ENCODE assay signal across 8 cellular contexts in the genomic region with DNA sequence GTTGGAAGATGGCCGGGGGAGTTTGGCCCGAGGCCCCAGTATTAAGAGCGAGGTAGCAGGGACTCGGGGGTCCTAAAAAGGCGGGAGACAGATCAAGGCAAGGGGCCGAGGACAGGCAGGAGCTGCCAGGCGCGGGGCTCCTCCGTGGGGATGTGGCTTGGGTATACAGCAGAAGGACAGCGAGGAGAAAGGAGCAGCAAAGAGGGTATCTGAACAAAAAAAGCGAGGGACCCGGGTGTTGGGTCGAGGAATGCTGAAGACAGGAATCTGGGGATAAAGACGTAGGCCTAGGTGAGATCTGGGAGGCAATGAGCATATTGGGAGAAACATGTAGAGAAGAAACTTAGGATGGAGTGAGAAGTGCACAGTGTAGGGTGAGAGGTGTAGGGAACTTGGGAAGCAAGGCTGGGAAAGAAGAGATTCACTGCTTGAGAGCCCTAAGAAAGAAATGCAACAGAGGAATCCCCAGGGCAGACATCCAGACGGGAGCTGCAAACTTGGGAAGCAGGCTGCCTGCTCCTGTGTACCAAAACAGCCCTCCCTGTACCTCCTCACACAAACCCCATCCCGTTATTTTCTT. TPM values are rescaled to one million over a fixed set of nuclear protein-coding genes. Genes with fewer than 3 reads are reported as not detected.
DNase-seq lines count a peak whose midpoint lies in the region; ATAC-seq, FAIRE-seq and TF ChIP-seq lines count a peak whose summit lies in the region.

No MANE protein-coding gene starts in this region.

- H3F3A ChIP-seq in DOHH2 (ENCODE audit: control insufficient read depth, insufficient read depth) (peaks cover 8% of the 10 kb centered on the region; the same call in 1 of the 2 replicates), OCI-LY1 (ENCODE audit: insufficient read depth, low read length) (no peaks in the 10 kb centered on the region)

- H2BK5ac ChIP-seq in H1 (ENCODE audit: low read depth, low read length) = peak overlapping the region; percentile 92

- no peak for FAIRE-seq in H1 (lab: Jason Lieb, UNC)
- no peak for FAIRE-seq in GM12892 (lab: Jason Lieb, UNC)

- H3K9me2 ChIP-seq in DOHH2 (replicated peaks; ENCODE audit: control insufficient read depth, low read length) (no peaks in the 10 kb centered on the region), OCI-LY1 (ENCODE audit: low read depth, low read length) (no peaks in the 10 kb centered on the region)

- H3K27ac ChIP-seq in DOHH2 (ENCODE audit: low read depth, low read length) (no peak overlapping the region), OCI-LY1 (ENCODE audit: low read depth, low read length, poor library complexity, severe bottlenecking) (no peak overlapping the region), H1 (ENCODE audit: low read depth, low read length) (peak overlapping the region; percentile 62), aorta (ENCODE audit: low read depth in 1 of 2, low read length in 2 of 2) (peak overlapping the region; percentile 5 to 73)

- peak overlapping the region; percentile 82 for H4K5ac ChIP-seq in H1 (ENCODE audit: insufficient read length, low read depth, low read length)

- peak overlapping the region; percentile 92; the same call in 1 of the 2 replicates for H2BK12ac ChIP-seq in H1 (ENCODE audit: low read depth, low read length)

- no peak overlapping the region for H2BK20ac ChIP-seq in H1 (ENCODE audit: low read length)

- no peak overlapping the region for H3K23ac ChIP-seq in H1 (ENCODE audit: insufficient read length)

- TF ChIP-seq CTCF in DOHH2 (IDR thresholded peaks at IDR 0.05; ENCODE audit: low read depth, low read length, poor library complexity, severe bottlenecking) = no peak
- TF ChIP-seq CTCF in OCI-LY1 (IDR thresholded peaks at IDR 0.05; ENCODE audit: low read length) = no peak
- TF ChIP-seq CTCF in H1 (IDR thresholded peaks at IDR 0.05; ENCODE audit: control extremely low read depth in 1 of 3, insufficient read depth in 1 of 3, low read depth in 1 of 3, low read length in 3 of 3) = no peak
- no peak for TF ChIP-seq CTCF in mucosa of descending colon (IDR thresholded peaks at IDR 0.05)

- CTCF ChIA-PET in H1 (lab: Charles Lee; ENCODE audit: partially characterized antibody) = interaction anchor here (0.7 to 4.0 kb wide), 5 partner anchors 12 to 269 kb away, joined by 3 to 20 read pairs (median 5); no protein-coding TSS in a partner anchor

- H2AFZ ChIP-seq in OCI-LY1 (ENCODE audit: low read length) (0 out of 2 replicates have a peak overlapping the region, but pooled peaks have one; percentile 60), H1 (ENCODE audit: low read length) (peak overlapping the region; percentile 10)

- no peak for DNase-seq in H1 (ENCODE audit: low read depth in 1 of 2, low spot score in 2 of 2)
- DNase-seq in mucosa of descending colon = no peak
- DNase-seq in aorta = no peak
- DNase-seq in NCI-H226 = no peak
- DNase-seq in GM12892 (ENCODE audit: insufficient read length) = no peak

- intact Hi-C loops in mucosa of descending colon (cut with DNase I, micrococcal nuclease) = no loop called here
- intact Hi-C loops in aorta (cut with DNase I) = loop anchor here in 1 of 2 donors (10.0 kb wide), 1 partner anchor 97 kb away; the partner anchor contains the start of gene PA2G4

- peak overlapping the region; percentile 88 for H3K56ac ChIP-seq in H1 (replicated peaks; ENCODE audit: insufficient read length, low read depth, low read length)

- peaks cover 9% of the 10 kb centered on the region for H3K23me2 ChIP-seq in H1 (ENCODE audit: low read depth, low read length)

- 7% methylated on average over 11 of the region's 16 CpGs; no CpG with 5 or more reads in 1 of the 2 experiments for WGBS in H1 (ENCODE audit: extremely low coverage in 1 of 2, insufficient coverage in 1 of 2, insufficient read length in 1 of 2, insufficient replicate concordance in 2 of 2, low coverage in 1 of 2, low lambda C conversion rate in 2 of 2, missing lambda C conversion rate in 1 of 2), 2 experiments
- 1% methylated on average over 16 of the region's 16 CpGs for WGBS in aorta, 2 donors

- TF ChIP-seq POLR2A in H1 (IDR thresholded peaks at IDR 0.05; ENCODE audit: control extremely low read depth in 1 of 2, low read depth in 2 of 2, low read length in 2 of 2) (peak; percentile 43 to 63), GM12892 (IDR thresholded peaks at IDR 0.05; ENCODE audit: low read depth, low read length) (no peak)

- no peak for TF ChIP-seq EP300 in H1 (IDR thresholded peaks at IDR 0.05; ENCODE audit: borderline replicate concordance in 1 of 2, low read depth in 2 of 2, low read length in 2 of 2)

- H4K8ac ChIP-seq in H1 (ENCODE audit: extremely low read depth, insufficient read depth, low read length) = peak overlapping the region; percentile 88

- 0 out of 2 replicates have a peak, but pooled peaks cover 2% of the 10 kb centered on the region for H3K79me1 ChIP-seq in H1 (ENCODE audit: low read depth, low read length)

- no peak for TF ChIP-seq RAD21 in H1 (IDR thresholded peaks at IDR 0.05 in 1 of 2, conservative IDR thresholded peaks at IDR 0.05 in 1 of 2; ENCODE audit: low read depth in 2 of 2, low read length in 2 of 2)

- ATAC-seq in GM21737 (IDR thresholded peaks at IDR 0.05; ENCODE audit: unreplicated experiment) (peak; percentile 19), mucosa of descending colon (peak; percentile 1), aorta (ENCODE audit: low FRiP score) (no peak)

- no peak overlapping the region for H4K91ac ChIP-seq in H1 (replicated peaks; ENCODE audit: insufficient read length, low read length)

- no peaks in the 10 kb centered on the region for H3K9me3 ChIP-seq in DOHH2 (ENCODE audit: control insufficient read depth, insufficient read depth, low read length)
- H3K9me3 ChIP-seq in OCI-LY1 (ENCODE audit: low read length) = no peaks in the 10 kb centered on the region
- no peaks in the 10 kb centered on the region for H3K9me3 ChIP-seq in H1 (ENCODE audit: insufficient read depth in 2 of 2, low read depth in 1 of 2, low read length in 1 of 2)
- no peaks in the 10 kb centered on the region for H3K9me3 ChIP-seq in mucosa of descending colon
- no peaks in the 10 kb centered on the region for H3K9me3 ChIP-seq in aorta (ENCODE audit: control insufficient read depth, low read length)

- H3K4ac ChIP-seq in H1 (replicated peaks; ENCODE audit: insufficient read length, low read depth, low read length) = no peak overlapping the region

- H3K27me3 ChIP-seq in DOHH2 (ENCODE audit: control insufficient read depth, low read length) = no peaks in the 10 kb centered on the region
- H3K27me3 ChIP-seq in OCI-LY1 (ENCODE audit: insufficient read depth, low read length) = no peaks in the 10 kb centered on the region
- no peaks in the 10 kb centered on the region for H3K27me3 ChIP-seq in H1 (replicated peaks in 1 of 4; ENCODE audit: control insufficient read depth in 3 of 4, extremely low read depth in 1 of 4, insufficient read depth in 3 of 4, low read length in 3 of 4)
- no peaks in the 10 kb centered on the region for H3K27me3 ChIP-seq in aorta (ENCODE audit: control insufficient read depth in 1 of 2, insufficient read depth in 2 of 2, low read length in 1 of 2)

- peak overlapping the region; percentile 93 for H3K18ac ChIP-seq in H1 (ENCODE audit: extremely low read depth, low read length)

- peak overlapping the region; percentile 65 for H3K9ac ChIP-seq in OCI-LY1 (ENCODE audit: low read length)
- peak overlapping the region; percentile 56 to 91 (median 76) for H3K9ac ChIP-seq in H1 (replicated peaks in 1 of 4; ENCODE audit: extremely low read depth in 1 of 4, low read depth in 3 of 4, low read length in 3 of 4)

- POLR2A ChIA-PET in H1 (lab: Charles Lee; ENCODE audit: partially characterized antibody) = interaction anchor here (0.6 to 6.9 kb wide), 15 partner anchors 9 to 261 kb away, joined by 3 to 82 read pairs (median 4); partner anchors contain the start of genes ERBB3, IKZF4, RAB5B and RPL41

- H3K4me3 ChIP-seq in DOHH2 (ENCODE audit: low read length) (peak overlapping the region; percentile 89), OCI-LY1 (ENCODE audit: low read depth, low read length, poor library complexity, severe bottlenecking) (peak overlapping the region; percentile 75), H1 (ENCODE audit: extremely low read depth in 1 of 4, insufficient read depth in 2 of 4, low read depth in 3 of 4, low read length in 4 of 4) (peak overlapping the region; percentile 52 to 90 (median 83)), mucosa of descending colon (peak overlapping the region; percentile 63), aorta (ENCODE audit: low read length in 2 of 2) (peak overlapping the region; percentile 78 to 100)

- H3K36me3 ChIP-seq in DOHH2 (ENCODE audit: control insufficient read depth, low read length) (no peaks in the 10 kb centered on the region), OCI-LY1 (ENCODE audit: insufficient read depth, low read length) (no peaks in the 10 kb centered on the region), H1 (ENCODE audit: control insufficient read depth in 2 of 4, insufficient read depth in 4 of 4, low read length in 3 of 4) (peaks cover 0 to 7% (median 1%) of the 10 kb centered on the region in 4 experiments; a peak in 2 of 8 replicates), mucosa of descending colon (ENCODE audit: low read depth) (no peaks in the 10 kb centered on the region), aorta (ENCODE audit: control insufficient read depth in 1 of 2, insufficient read depth in 2 of 2, low read length in 1 of 2) (peaks cover 0 to 2% of the 10 kb centered on the region in 2 donors)

- H3K4me1 ChIP-seq in DOHH2 (ENCODE audit: control insufficient read depth, low read length) (peaks cover 10% of the 10 kb centered on the region), OCI-LY1 (ENCODE audit: insufficient read depth, low read length, severe bottlenecking) (peaks cover 12% of the 10 kb centered on the region), H1 (replicated peaks in 1 of 4; ENCODE audit: control insufficient read depth in 3 of 4, insufficient read depth in 4 of 4, low read length in 3 of 4) (peaks cover 0 to 4% (median 2%) of the 10 kb centered on the region in 4 experiments; a peak in 3 of 7 replicates), mucosa of descending colon (ENCODE audit: low read depth) (no peaks in the 10 kb centered on the region), aorta (ENCODE audit: control insufficient read depth in 1 of 2, insufficient read depth in 2 of 2, low read length in 2 of 2) (no peaks in the 10 kb centered on the region)

- no peak overlapping the region for H3K14ac ChIP-seq in H1 (ENCODE audit: insufficient read length)

- H3K4me2 ChIP-seq in DOHH2 (ENCODE audit: low read length) (peak overlapping the region; percentile 95), OCI-LY1 (ENCODE audit: low read length) (peak overlapping the region; percentile 80), H1 (ENCODE audit: insufficient read depth in 1 of 2, low read depth in 2 of 2, low read length in 2 of 2) (peak overlapping the region; percentile 81 to 84)

- H2BK15ac ChIP-seq in H1 (ENCODE audit: low read length) = peak overlapping the region; percentile 92; the same call in 1 of the 2 replicates

- H3K79me2 ChIP-seq in DOHH2 (ENCODE audit: control insufficient read depth, low read length) (0 out of 2 replicates have a peak, but pooled peaks cover 3% of the 10 kb centered on the region), OCI-LY1 (ENCODE audit: insufficient read depth, low read length) (no peaks in the 10 kb centered on the region), H1 (ENCODE audit: control insufficient read depth in 1 of 2, insufficient read depth in 2 of 2, low read length in 2 of 2) (no peaks in the 10 kb centered on the region)

- H2BK120ac ChIP-seq in H1 (replicated peaks; ENCODE audit: low read depth, low read length) = no peak overlapping the region

- H4K20me1 ChIP-seq in DOHH2 (ENCODE audit: control insufficient read depth, insufficient read depth, low read depth, low read length) (no peaks in the 10 kb centered on the region), OCI-LY1 (ENCODE audit: insufficient read depth, low read length) (no peaks in the 10 kb centered on the region), H1 (replicated peaks in 1 of 2; ENCODE audit: control insufficient read depth in 1 of 2, insufficient read depth in 2 of 2, low read length in 2 of 2) (no peaks in the 10 kb centered on the region)

- no peak overlapping the region for H2AK5ac ChIP-seq in H1 (ENCODE audit: low read depth, low read length)

RNA-seq across cellular contexts. Expression of gene SUOX, which starts 10.9 kb away (rescaled TPM):
- 22.5 and 23.1 TPM in 2 replicates for total RNA-seq in H1 (2021; fragmentation: NEBNext Ultra II Directional; extraction: Animal tissue kit (Norgen Biotek cat#: 25700))
- 26.8 and 31.3 TPM in 2 replicates for polyA plus RNA-seq in H1 (2011; rRNA removed)
- 29.5 TPM for polyA plus RNA-seq in H1 (2011; cell fraction: cytosol; rRNA removed)
- 47.9 TPM for polyA plus RNA-seq in H1 (2011; cell fraction: nucleus; rRNA removed)
- 20.1 to 28.2 TPM (median 26.6 TPM) in 4 replicates for polyA plus RNA-seq in H1 (2012, experiment 1 of 2)
- 24.9 TPM for polyA plus RNA-seq in H1 (2012, experiment 2 of 2)
- 21.4 TPM for polyA plus RNA-seq in H1 (2013, experiment 1 of 2)
- polyA plus RNA-seq in H1 (2013, experiment 2 of 2) = 21.5 TPM
- 42.7 and 45.5 TPM in 2 replicates for polyA minus RNA-seq in H1 (2011; rRNA and poly(A)+ RNA removed)
- 16.3 TPM for polyA minus RNA-seq in H1 (2011; cell fraction: cytosol; rRNA and poly(A)+ RNA removed)
- polyA minus RNA-seq in H1 (2011; cell fraction: nucleus; rRNA and poly(A)+ RNA removed) = 31.2 TPM
- total RNA-seq in mucosa of descending colon = 10 to 100 TPM; 29.2 to 32.0 (median 30.4) TPM
- total RNA-seq in aorta = 10 to 100 TPM; 17.7 to 18.3 TPM
- polyA plus RNA-seq in aorta = 10 to 100 TPM in 1 of 2 donors, 1 to 10 TPM in 1; 6.4 to 17.6 TPM
- 11.3 TPM for polyA plus RNA-seq in GM12892 (2012; ENCODE audit: missing spikeins)

RNA-seq across cellular contexts. Expression of gene IKZF4, which starts 12.9 kb away (rescaled TPM):
- total RNA-seq in H1 (2021; fragmentation: NEBNext Ultra II Directional; extraction: Animal tissue kit (Norgen Biotek cat#: 25700)) = 12.5 and 13.3 TPM in 2 replicates
- polyA plus RNA-seq in H1 (2011; rRNA removed) = 8.0 and 12.9 TPM in 2 replicates
- polyA plus RNA-seq in H1 (2011; cell fraction: cytosol; rRNA removed) = 6.9 TPM
- polyA plus RNA-seq in H1 (2011; cell fraction: nucleus; rRNA removed) = 23.0 TPM
- polyA plus RNA-seq in H1 (2012, experiment 1 of 2) = 8.7 to 11.2 TPM (median 9.7 TPM) in 4 replicates
- polyA plus RNA-seq in H1 (2012, experiment 2 of 2) = 5.1 TPM
- polyA plus RNA-seq in H1 (2013, experiment 1 of 2) = 8.4 TPM
- polyA plus RNA-seq in H1 (2013, experiment 2 of 2) = 7.2 TPM
- 10.9 and 12.9 TPM in 2 replicates for polyA minus RNA-seq in H1 (2011; rRNA and poly(A)+ RNA removed)
- polyA minus RNA-seq in H1 (2011; cell fraction: cytosol; rRNA and poly(A)+ RNA removed) = 8.5 TPM
- polyA minus RNA-seq in H1 (2011; cell fraction: nucleus; rRNA and poly(A)+ RNA removed) = 7.0 TPM
- 1 to 10 TPM; 3.5 to 9.1 (median 7.2) TPM for total RNA-seq in mucosa of descending colon
- 10 to 100 TPM in 1 of 2 donors, 1 to 10 TPM in 1; 9.8 to 12.2 TPM for total RNA-seq in aorta
- 1 to 10 TPM; 1.8 to 5.3 TPM for polyA plus RNA-seq in aorta
- polyA plus RNA-seq in GM12892 (2012; ENCODE audit: missing spikeins) = 2.8 TPM

RNA-seq across cellular contexts. Expression of gene RPS26, which starts 33.7 kb away (rescaled TPM):
- total RNA-seq in H1 (2021; fragmentation: NEBNext Ultra II Directional; extraction: Animal tissue kit (Norgen Biotek cat#: 25700)) = 53.4 and 64.3 TPM in 2 replicates
- 1,236 and 1,922 TPM in 2 replicates for polyA plus RNA-seq in H1 (2011; rRNA removed)
- 1,367 TPM for polyA plus RNA-seq in H1 (2011; cell fraction: cytosol; rRNA removed)
- 259 TPM for polyA plus RNA-seq in H1 (2011; cell fraction: nucleus; rRNA removed)
- 666 to 921 TPM (median 701 TPM) in 4 replicates for polyA plus RNA-seq in H1 (2012, experiment 1 of 2)
- 1,419 TPM for polyA plus RNA-seq in H1 (2012, experiment 2 of 2)
- 1,796 TPM for polyA plus RNA-seq in H1 (2013, experiment 1 of 2)
- 1,827 TPM for polyA plus RNA-seq in H1 (2013, experiment 2 of 2)
- 257 and 286 TPM in 2 replicates for polyA minus RNA-seq in H1 (2011; rRNA and poly(A)+ RNA removed)
- polyA minus RNA-seq in H1 (2011; cell fraction: cytosol; rRNA and poly(A)+ RNA removed) = 72.8 TPM
- 102 TPM for polyA minus RNA-seq in H1 (2011; cell fraction: nucleus; rRNA and poly(A)+ RNA removed)
- 10 to 100 TPM; 28.8 to 81.1 (median 34.5) TPM for total RNA-seq in mucosa of descending colon
- 10 to 100 TPM; 40.5 to 69.1 TPM for total RNA-seq in aorta
- 1,000 to 10,000 TPM in 1 of 2 donors, 100 to 1,000 TPM in 1; 973 to 1,454 TPM for polyA plus RNA-seq in aorta
- polyA plus RNA-seq in GM12892 (2012; ENCODE audit: missing spikeins) = 1,801 TPM

RNA-seq across cellular contexts. Expression of gene RAB5B, which starts 34.1 kb away (rescaled TPM):
- total RNA-seq in H1 (2021; fragmentation: NEBNext Ultra II Directional; extraction: Animal tissue kit (Norgen Biotek cat#: 25700)) = 56.7 and 65.6 TPM in 2 replicates
- polyA plus RNA-seq in H1 (2011; rRNA removed) (47.2 and 62.4 TPM in 2 replicates), aorta (10 to 100 TPM; 58.4 to 86.2 TPM)
- polyA plus RNA-seq in H1 (2011; cell fraction: cytosol; rRNA removed) = 61.2 TPM
- polyA plus RNA-seq in H1 (2011; cell fraction: nucleus; rRNA removed) = 33.7 TPM
- 39.6 to 49.1 TPM (median 43.6 TPM) in 4 replicates for polyA plus RNA-seq in H1 (2012, experiment 1 of 2)
- 37.5 TPM for polyA plus RNA-seq in H1 (2012, experiment 2 of 2)
- 38.9 TPM for polyA plus RNA-seq in H1 (2013, experiment 1 of 2)
- polyA plus RNA-seq in H1 (2013, experiment 2 of 2) = 40.2 TPM
- 79.5 and 82.6 TPM in 2 replicates for polyA minus RNA-seq in H1 (2011; rRNA and poly(A)+ RNA removed)
- polyA minus RNA-seq in H1 (2011; cell fraction: cytosol; rRNA and poly(A)+ RNA removed) = 35.5 TPM
- polyA minus RNA-seq in H1 (2011; cell fraction: nucleus; rRNA and poly(A)+ RNA removed) = 28.6 TPM
- total RNA-seq in mucosa of descending colon (100 to 1,000 TPM; 131 to 179 (median 173) TPM), aorta (100 to 1,000 TPM; 115 to 126 TPM)
- 47.6 TPM for polyA plus RNA-seq in GM12892 (2012; ENCODE audit: missing spikeins)

RNA-seq across cellular contexts. Expression of gene CDK2, which starts 41.4 kb away (rescaled TPM):
- 41.7 and 42.5 TPM in 2 replicates for total RNA-seq in H1 (2021; fragmentation: NEBNext Ultra II Directional; extraction: Animal tissue kit (Norgen Biotek cat#: 25700))
- 39.4 and 41.6 TPM in 2 replicates for polyA plus RNA-seq in H1 (2011; rRNA removed)
- 45.7 TPM for polyA plus RNA-seq in H1 (2011; cell fraction: cytosol; rRNA removed)
- 79.8 TPM for polyA plus RNA-seq in H1 (2011; cell fraction: nucleus; rRNA removed)
- 49.9 to 51.7 TPM (median 51.1 TPM) in 4 replicates for polyA plus RNA-seq in H1 (2012, experiment 1 of 2)
- 24.2 TPM for polyA plus RNA-seq in H1 (2012, experiment 2 of 2)
- polyA plus RNA-seq in H1 (2013, experiment 1 of 2) = 34.7 TPM
- polyA plus RNA-seq in H1 (2013, experiment 2 of 2) = 34.4 TPM
- polyA minus RNA-seq in H1 (2011; rRNA and poly(A)+ RNA removed) = 54.2 and 61.6 TPM in 2 replicates
- 28.5 TPM for polyA minus RNA-seq in H1 (2011; cell fraction: cytosol; rRNA and poly(A)+ RNA removed)
- 24.8 TPM for polyA minus RNA-seq in H1 (2011; cell fraction: nucleus; rRNA and poly(A)+ RNA removed)
- total RNA-seq in mucosa of descending colon = 10 to 100 TPM; 17.1 to 22.1 (median 20.8) TPM
- total RNA-seq in aorta = 10 to 100 TPM; 29.8 to 35.5 TPM
- polyA plus RNA-seq in aorta = 10 to 100 TPM; 27.9 to 36.5 TPM
- polyA plus RNA-seq in GM12892 (2012; ENCODE audit: missing spikeins) = 108 TPM

Comparison
In these comparisons a context has a peak if more than half of its experiments do, and no peak if none do; other contexts are left out.
1. H3K27ac ChIP-seq: peak in H1 (single experiment) and aorta (2 of 2); none in DOHH2 (single experiment) and OCI-LY1 (single experiment).
2. Peak in every context shown above with its lines, with median percentiles within 50 percentile points of each other: H3K4me2 ChIP-seq and H3K4me3 ChIP-seq.